ENCODE assay signal across 7 cellular contexts in genomic region chr1:154334647-154335350, GRCh38. TPM values are rescaled to one million over a fixed set of nuclear protein-coding genes. Genes with fewer than 3 reads are reported as not detected.
DNase-seq lines count a peak whose midpoint lies in the region; ATAC-seq, FAIRE-seq and TF ChIP-seq lines count a peak whose summit lies in the region.

No MANE protein-coding gene starts in this region.

- H3K36me3 Mint-ChIP-seq in activated naive CD4-positive, alpha-beta T cell treated with anti-CD3 and anti-CD28 coated beads for 36 hours (ENCODE audit: low read depth): peaks cover 39% of the 10 kb centered on the region

- no peaks in the 10 kb centered on the region for H3K9me3 Mint-ChIP-seq in activated naive CD4-positive, alpha-beta T cell treated with anti-CD3 and anti-CD28 coated beads for 36 hours

- H3F3A ChIP-seq in MM.1S (ENCODE audit: insufficient read depth, low read length): peaks cover 33% of the 10 kb centered on the region

- H3K4me2 ChIP-seq in MM.1S (ENCODE audit: low read depth, low read length): no peak overlapping the region

- no peak for TF ChIP-seq POLR2A in GM12892 (IDR thresholded peaks at IDR 0.05; ENCODE audit: low read depth, low read length)
- TF ChIP-seq POLR2A in gastroesophageal sphincter (IDR thresholded peaks at IDR 0.05): no peak
- no peak for TF ChIP-seq POLR2A in transverse colon (IDR thresholded peaks at IDR 0.05)

- no peaks in the 10 kb centered on the region for H3K27me3 ChIP-seq in MM.1S (replicated peaks; ENCODE audit: insufficient read depth, low read length)
- H3K27me3 ChIP-seq in gastroesophageal sphincter: no peaks in the 10 kb centered on the region
- peaks cover 3% of the 10 kb centered on the region for H3K27me3 ChIP-seq in transverse colon

- TF ChIP-seq EP300 in gastroesophageal sphincter (IDR thresholded peaks at IDR 0.05) (no peak), transverse colon (IDR thresholded peaks at IDR 0.05; ENCODE audit: low read depth) (no peak)

- ATAC-seq in SK-N-SH treated with all-trans-retinoic acid at 6 μM for 48 hours: peak; percentile 96
- peak; percentile 86 for ATAC-seq in gastroesophageal sphincter

- peak; percentile 77 for FAIRE-seq in GM12892 (lab: Jason Lieb, UNC)

- 2 to 9% methylated on average over 3 to 4 of the region's 9 CpGs for WGBS in gastroesophageal sphincter (ENCODE audit: low coverage in 1 of 2), 2 donors
- 0 to 8% methylated on average over 3 to 9 of the region's 9 CpGs for WGBS in transverse colon (ENCODE audit: low coverage in 1 of 2), 2 donors

- H2AFZ ChIP-seq in MM.1S (ENCODE audit: low read length): no peak overlapping the region

- DNase-seq in GM12892 (ENCODE audit: insufficient read length): peak; percentile 87
- peak; percentile 96 for DNase-seq in MM.1S
- peak; percentile 97 for DNase-seq in activated naive CD4-positive, alpha-beta T cell treated with anti-CD3 and anti-CD28 coated beads for 36 hours
- peak; percentile 62 to 96 (median 80) for DNase-seq in posterior cingulate gyrus
- DNase-seq in transverse colon: peak; percentile 89

- in situ Hi-C loops in transverse colon (cut with MboI; ENCODE audit: low pct_ligation_motif_present in 1 of 4, low pct_unique_long_range_greater_than_20kb in 1 of 4, low sequenced_read_pairs in 3 of 4): no loop called here

- H3K4me1 Mint-ChIP-seq in activated naive CD4-positive, alpha-beta T cell treated with anti-CD3 and anti-CD28 coated beads for 36 hours (ENCODE audit: low read depth): peaks cover 66% of the 10 kb centered on the region

- H3K9me2 ChIP-seq in MM.1S (replicated peaks; ENCODE audit: insufficient read depth, low read length): no peaks in the 10 kb centered on the region

- peak; percentile 98 for TF ChIP-seq CTCF in MM.1S (IDR thresholded peaks at IDR 0.05; ENCODE audit: low read length)
- peak; percentile 82 to 95 (median 92) for TF ChIP-seq CTCF in gastroesophageal sphincter (IDR thresholded peaks at IDR 0.05)
- TF ChIP-seq CTCF in transverse colon (IDR thresholded peaks at IDR 0.05): peak; percentile 79 to 90 (median 89)

- H3K27ac ChIP-seq in MM.1S (ENCODE audit: low read length) (peak overlapping the region; percentile 15; the same call in 1 of the 2 replicates), gastroesophageal sphincter (peak overlapping the region; percentile 75 to 100 (median 92)), transverse colon (peak overlapping the region; percentile 47 to 79 (median 61))

- no peaks in the 10 kb centered on the region for H4K20me1 ChIP-seq in MM.1S (ENCODE audit: insufficient read depth, low read length)

- intact Hi-C loops in activated naive CD4-positive, alpha-beta T cell treated with anti-CD3 and anti-CD28 coated beads for 36 hours (cut with micrococcal nuclease): loop anchor here (1.0 to 2.0 kb wide), 4 partner anchors 8 to 148 kb away; partner anchors contain the start of gene HAX1
- intact Hi-C loops in posterior cingulate gyrus (cut with DNase I): no loop called here
- intact Hi-C loops in transverse colon (cut with DNase I; ENCODE audit: low total_unique reads): no loop called here

- H3K9me3 ChIP-seq in MM.1S (replicated peaks; ENCODE audit: insufficient read depth, low read length) (no peaks in the 10 kb centered on the region), gastroesophageal sphincter (no peaks in the 10 kb centered on the region), transverse colon (no peaks in the 10 kb centered on the region)

- peaks cover 22% of the 10 kb centered on the region for H3K4me1 ChIP-seq in MM.1S (ENCODE audit: low read length)
- peaks cover 10 to 57% (median 15%) of the 10 kb centered on the region in 3 donors for H3K4me1 ChIP-seq in gastroesophageal sphincter
- H3K4me1 ChIP-seq in transverse colon: peaks cover 4 to 19% (median 17%) of the 10 kb centered on the region in 4 donors

- CTCF ChIA-PET in activated naive CD4-positive, alpha-beta T cell treated with anti-CD3 and anti-CD28 coated beads for 36 hours (lab: Charles Lee): interaction anchor here (0.6 to 14.4 kb wide), 42 partner anchors 10 to 813 kb away, joined by 3 to 234 read pairs (median 4); partner anchors contain the start of genes ATP8B2, HAX1 and TPM3

- peaks cover 82% of the 10 kb centered on the region for H3K79me2 ChIP-seq in MM.1S (ENCODE audit: low read length)

- H3K4me3 ChIP-seq in MM.1S (ENCODE audit: low read length) (no peak overlapping the region), gastroesophageal sphincter (no peak overlapping the region), transverse colon (no peak overlapping the region)

- H3K27me3 Mint-ChIP-seq in activated naive CD4-positive, alpha-beta T cell treated with anti-CD3 and anti-CD28 coated beads for 36 hours (ENCODE audit: low read depth): no peaks in the 10 kb centered on the region

- H3K9ac ChIP-seq in MM.1S (ENCODE audit: low read length): 0 out of 2 replicates have a peak overlapping the region, but pooled peaks have one; percentile 1

- H3K36me3 ChIP-seq in MM.1S (replicated peaks; ENCODE audit: insufficient read depth, low read length) (peaks cover 51% of the 10 kb centered on the region), gastroesophageal sphincter (peaks cover 0 to 95% of the 10 kb centered on the region in 2 donors), transverse colon (peaks cover 0 to 4% (median 0%) of the 10 kb centered on the region in 4 donors)

- H3K27ac Mint-ChIP-seq in activated naive CD4-positive, alpha-beta T cell treated with anti-CD3 and anti-CD28 coated beads for 36 hours: peak overlapping the region; percentile 88

- H3K4me3 Mint-ChIP-seq in activated naive CD4-positive, alpha-beta T cell treated with anti-CD3 and anti-CD28 coated beads for 36 hours: peak overlapping the region; percentile 30

TF ChIP-seq in SK-N-SH treated with all-trans-retinoic acid at 6 μM for 48 hours, 23 proteins besides CTCF, POLR2A, EP300 and RAD21:
- TF ChIP-seq CSRNP3 (CRISPR knock-in tag; IDR thresholded peaks at IDR 0.05) (no peak), ZC3H10 (CRISPR knock-in tag; IDR thresholded peaks at IDR 0.05) (0 out of 2 replicates have a peak, but pooled peaks have one; percentile 17)

RNA-seq across cellular contexts. Expression of gene ATP8B2, which starts 9.5 kb away (rescaled TPM):
- polyA plus RNA-seq in GM12892 (2012; ENCODE audit: missing spikeins): 6.1 TPM
- total RNA-seq in activated naive CD4-positive, alpha-beta T cell treated with anti-CD3 and anti-CD28 coated beads for 36 hours: 10 to 100 TPM; 28.2 to 28.7 TPM
- total RNA-seq in gastroesophageal sphincter: 100 to 1,000 TPM; 107 to 175 (median 131) TPM
- 10 to 100 TPM in 3 of 4 donors, 1 to 10 TPM in 1; 6.0 to 78.6 (median 24.9) TPM for total RNA-seq in transverse colon

RNA-seq across cellular contexts. Expression of gene AQP10, which starts 13.9 kb away (rescaled TPM):
- polyA plus RNA-seq in GM12892 (2012; ENCODE audit: missing spikeins): not detected
- total RNA-seq in activated naive CD4-positive, alpha-beta T cell treated with anti-CD3 and anti-CD28 coated beads for 36 hours: not detected
- total RNA-seq in gastroesophageal sphincter (1 to 10 TPM in 1 of 4 donors, under 1 TPM in 1, not detected in 2; 0.12 to 1.1 TPM), transverse colon (not detected)

Comparison
In these comparisons a context has a peak if more than half of its experiments do, and no peak if none do; other contexts are left out.
1. H3K27ac ChIP-seq: peak in every context shown above with its lines; median percentile 92 in gastroesophageal sphincter; 61 in transverse colon; 15 in MM.1S.